In genomic region chr9:96813607-96814006, GRCh38 we compare ENCODE assay signal across 31 cellular contexts.
"Had no signal": no experiment of that assay in that cellular context is flagged by ENCODE, and none has a peak within 500 bp of the region (broad histone marks: within the 10 kb centered on the region; RNA-seq: fewer than 3 reads in every experiment).

No MANE protein-coding gene starts in this region.

- H3K4me1 Mint-ChIP-seq: natural killer cell; nephron; neural progenitor cell; stimulated activated memory B cell treated with anti-CD40 and anti-IgM and Interleukin-4, amounts not matched to agents 10 μg/mL and 1 μg/mL and 100 μg/mL, for 72 hours; stimulated activated naive CD8-positive, alpha-beta T cell treated with anti-CD3 and anti-CD28 coated beads, Interleukin-15, amount 100 ng/mL, for 72 hours had no signal

- H3K27me3 ChIP-seq: neural progenitor cell, ovary, spleen, suprapubic skin, testis, tibial artery, transverse colon, upper lobe of right lung, uterus had no signal

- ATAC-seq: natural killer cell; psoas muscle; right cardiac atrium; sciatic nerve; stimulated activated memory B cell treated with anti-CD40 and anti-IgM and Interleukin-4, amounts not matched to agents 10 μg/mL and 1 μg/mL and 100 μg/mL, for 72 hours; stimulated activated naive CD8-positive, alpha-beta T cell treated with anti-CD3 and anti-CD28 coated beads, Interleukin-15, amount 100 ng/mL, for 72 hours; stimulated activated naive CD8-positive, alpha-beta T cell treated with anti-CD3 and anti-CD28 coated beads, Interleukin-15, Interleukin-2, amounts not matched to agents 100 U/mL and 50 U/mL, for 24 hours; upper lobe of right lung had no signal

- H3K27ac Mint-ChIP-seq: natural killer cell; nephron; neural progenitor cell; progenitor cell of endocrine pancreas; stimulated activated memory B cell treated with anti-CD40 and anti-IgM and Interleukin-4, amounts not matched to agents 10 μg/mL and 1 μg/mL and 100 μg/mL, for 72 hours; stimulated activated naive CD8-positive, alpha-beta T cell treated with anti-CD3 and anti-CD28 coated beads, Interleukin-15, amount 100 ng/mL, for 72 hours; type B pancreatic cell had no signal

- H3K4me3 Mint-ChIP-seq: natural killer cell; nephron; neural progenitor cell; stimulated activated memory B cell treated with anti-CD40 and anti-IgM and Interleukin-4, amounts not matched to agents 10 μg/mL and 1 μg/mL and 100 μg/mL, for 72 hours; stimulated activated naive CD8-positive, alpha-beta T cell treated with anti-CD3 and anti-CD28 coated beads, Interleukin-15, amount 100 ng/mL, for 72 hours; type B pancreatic cell had no signal

- H3K27ac ChIP-seq: neural progenitor cell, ovary, parathyroid adenoma, psoas muscle, skin epidermis, spleen, suprapubic skin, testis, tibial artery, transverse colon, upper lobe of right lung, uterus had no signal

- H3K36me3 ChIP-seq: ovary, upper lobe of right lung, uterus had no signal

- H3K4me3 ChIP-seq: neural progenitor cell, ovary, psoas muscle, skin epidermis, smooth muscle cell, spleen, suprapubic skin, testis, tibial artery, transverse colon, upper lobe of right lung, uterus had no signal

- H3K4me2 ChIP-seq: neural progenitor cell, smooth muscle cell had no signal

- DNase-seq: natural killer cell; occipital lobe; ovary; posterior cingulate gyrus; psoas muscle; right cardiac atrium; spleen; stimulated activated CD4-positive, alpha-beta T cell treated with anti-CD3 and anti-CD28 coated beads, Interleukin-12 subunit alpha, Interleukin-12 subunit beta, amount 100 ng/mL, for 4 hours; stimulated activated CD4-positive, alpha-beta T cell treated with anti-CD3 and anti-CD28 coated beads, Interleukin-1b, Interleukin-23, amount 100 ng/mL, for 48 hours; stimulated activated CD4-positive, alpha-beta T cell treated with anti-CD3 and anti-CD28 coated beads, Interleukin-4, amount 100 ng/mL, for 1 hour; stimulated activated CD4-positive, alpha-beta T cell treated with anti-CD3 and anti-CD28 coated beads, Interleukin-4, amount 100 ng/mL, for 4 hours; stimulated activated CD8-positive, alpha-beta memory T cell treated with anti-CD3 and anti-CD28 coated beads, Interleukin-4, amount 100 ng/mL, for 48 hours; stimulated activated naive CD4-positive, alpha-beta T cell; stimulated activated naive CD8-positive, alpha-beta T cell treated with anti-CD3 and anti-CD28 coated beads, Interleukin-15, amount 100 ng/mL, for 72 hours; stimulated activated naive CD8-positive, alpha-beta T cell treated with anti-CD3 and anti-CD28 coated beads, Interleukin-15, Interleukin-2, amounts not matched to agents 100 U/mL and 50 U/mL, for 24 hours; substantia nigra; testis; tibial artery; transverse colon; upper lobe of right lung; uterus had no signal

- H3K27me3 Mint-ChIP-seq: progenitor cell of endocrine pancreas; stimulated activated memory B cell treated with anti-CD40 and anti-IgM and Interleukin-4, amounts not matched to agents 10 μg/mL and 1 μg/mL and 100 μg/mL, for 72 hours; stimulated activated naive CD8-positive, alpha-beta T cell treated with anti-CD3 and anti-CD28 coated beads, Interleukin-15, amount 100 ng/mL, for 72 hours; type B pancreatic cell had no signal

- H3K9ac ChIP-seq: neural progenitor cell, parathyroid adenoma had no signal

- H3K4me1 ChIP-seq: neural progenitor cell, parathyroid adenoma, psoas muscle, spleen, suprapubic skin, testis, tibial artery, transverse colon, upper lobe of right lung, uterus had no signal
